ENCODE assay signal across 16 cellular contexts in genomic region chr10:120945182-120945581, GRCh38.
DNase-seq lines count a peak whose midpoint lies in the region; ATAC-seq and TF ChIP-seq lines count a peak whose summit lies in the region.
"Had no signal": no experiment of that assay in that cellular context is flagged by ENCODE, and none has a peak within 500 bp of the region (broad histone marks: within the 10 kb centered on the region; RNA-seq: fewer than 3 reads in every experiment).

No MANE protein-coding gene starts in this region.

- H3K4me3 ChIP-seq in suprapubic skin = no peak overlapping the region
- H3K4me3 ChIP-seq: MG63 had no signal

- H3K4me1 Mint-ChIP-seq in mesothelial cell of epicardium = peaks cover 40% of the 10 kb centered on the region

- H3K9me3 ChIP-seq in suprapubic skin = no peaks in the 10 kb centered on the region
- H3K9me3 ChIP-seq: MG63 had no signal

- H3K27me3 Mint-ChIP-seq in mesothelial cell of epicardium (ENCODE audit: low read depth) = peaks cover 9% of the 10 kb centered on the region

- no peak overlapping the region for H3K4me3 Mint-ChIP-seq in mesothelial cell of epicardium
- H3K4me3 Mint-ChIP-seq: CD8-positive, alpha-beta memory T cell had no signal

- DNase-seq in RWPE1 (ENCODE audit: low spot score) (no peak), mesothelial cell of epicardium (ENCODE audit: low spot score in 2 of 2, unreplicated experiment in 2 of 2) (no peak), suprapubic skin (ENCODE audit: low spot score in 2 of 2) (no peak), NCI-H128 (lab: John Stamatoyannopoulos, UW; ENCODE audit: unreplicated experiment) (no peak)
- DNase-seq in activated effector memory CD4-positive, alpha-beta T cell treated with anti-CD3 and anti-CD28 coated beads, Interleukin-2, amount 50 U/mL, for 16 hours = no peak
- DNase-seq: CD8-positive, alpha-beta memory T cell; HCEC 1CT; NCI-H1417 treated with DMSO at 0.1 percent for 48 hours; NCI-H2029; NCI-H510A; SIG-M5 had no signal

- POLR2A ChIA-PET in RWPE1 (lab: Yijun Ruan, JAX; ENCODE audit: low non-redundant PET) = no interaction called here

- 69% methylated on average over 1 of the region's 1 CpG for WGBS in suprapubic skin

- no peaks in the 10 kb centered on the region for H3K36me3 Mint-ChIP-seq in mesothelial cell of epicardium
- H3K36me3 Mint-ChIP-seq: CD8-positive, alpha-beta memory T cell had no signal

- peaks cover 34% of the 10 kb centered on the region for H3K4me1 ChIP-seq in suprapubic skin

- H3K9me3 Mint-ChIP-seq in mesothelial cell of epicardium = peaks cover 3% of the 10 kb centered on the region

- H3K36me3 ChIP-seq in suprapubic skin = no peaks in the 10 kb centered on the region
- H3K36me3 ChIP-seq: MG63 had no signal

- TF ChIP-seq EP300 in suprapubic skin (IDR thresholded peaks at IDR 0.05) = no peak

- peaks cover 14% of the 10 kb centered on the region for H3K27me3 ChIP-seq in suprapubic skin
- H3K27me3 ChIP-seq: MG63 had no signal

- TF ChIP-seq CTCF in RWPE1 (conservative IDR thresholded peaks at IDR 0.05; ENCODE audit: low read depth) (no peak), mesothelial cell of epicardium (IDR thresholded peaks at IDR 0.05; ENCODE audit: unreplicated experiment) (no peak), suprapubic skin (IDR thresholded peaks at IDR 0.05) (no peak)

- peak overlapping the region; percentile 71 for H3K27ac Mint-ChIP-seq in mesothelial cell of epicardium

- no peak for ATAC-seq in activated CD4-positive, CD25-positive, alpha-beta regulatory T cell treated with anti-CD3 and anti-CD28 coated beads, Interleukin-2, amount 50 U/mL, for 24 hours
- ATAC-seq in HG03135 (IDR thresholded peaks at IDR 0.05; ENCODE audit: unreplicated experiment) = no peak

- TF ChIP-seq POLR2A in suprapubic skin (IDR thresholded peaks at IDR 0.05) = no peak

- CTCF ChIA-PET in RWPE1 (lab: Yijun Ruan, JAX) = interaction anchor here (0.6 to 1.6 kb wide), 4 partner anchors 68 to 942 kb away, joined by 3 to 5 read pairs (median 4); no protein-coding TSS in a partner anchor

- H3K27ac ChIP-seq in RWPE1 (peak overlapping the region; percentile 79), cingulate gyrus (ENCODE audit: low read depth, low read length) (peak overlapping the region; percentile 95), suprapubic skin (peak overlapping the region; percentile 62)
- H3K27ac ChIP-seq: KMS-11 had no signal
